8 cellular contexts compared by ENCODE assay signal in the genomic region with DNA sequence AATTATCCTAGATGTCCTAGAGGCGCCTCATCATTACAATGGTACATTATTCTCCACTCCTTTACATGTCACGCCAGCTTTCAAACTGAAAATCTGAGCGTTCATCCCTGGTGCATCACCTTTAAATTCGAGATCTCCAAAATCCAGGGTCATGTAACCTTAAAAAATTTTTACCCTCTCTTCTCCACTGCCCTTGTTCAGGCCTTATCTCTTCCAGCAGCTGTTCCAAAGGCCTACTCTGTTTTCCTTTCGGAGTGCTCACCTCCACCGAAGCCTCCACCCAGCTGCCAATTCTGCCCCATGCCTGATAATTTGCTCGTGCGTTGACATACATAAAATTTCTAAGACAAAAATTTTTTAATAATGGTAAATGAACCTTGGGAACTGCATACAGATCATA. TPM values are rescaled to one million over a fixed set of nuclear protein-coding genes. Genes with fewer than 3 reads are reported as not detected.
DNase-seq lines count a peak whose midpoint lies in the region; ATAC-seq and TF ChIP-seq lines count a peak whose summit lies in the region.

No MANE protein-coding gene starts in this region.

- CTCF ChIA-PET in SK-N-SH (lab: Yijun Ruan, JAX), result no interaction called here

- peaks cover 10% of the 10 kb centered on the region for H4K20me1 ChIP-seq in SK-N-SH (ENCODE audit: insufficient read depth)

- POLR2A ChIA-PET in SK-N-SH (lab: Yijun Ruan, JAX), result no interaction called here

- no peak for ATAC-seq in SK-N-SH treated with all-trans-retinoic acid at 6 μM for 48 hours

- H3K4me1 ChIP-seq in SK-N-SH (ENCODE audit: control insufficient read depth in 1 of 2, insufficient read depth in 2 of 2, low read depth in 1 of 2, low read length in 1 of 2), result peaks cover 8 to 15% of the 10 kb centered on the region in 2 experiments; a peak in 2 of 4 replicates

- H2AFZ ChIP-seq in SK-N-SH (ENCODE audit: low read depth), result peak overlapping the region; percentile 1; the same call in 1 of the 2 replicates

- no peaks in the 10 kb centered on the region for H3K9me2 ChIP-seq in SK-N-SH

- H3K27ac ChIP-seq in SK-N-SH (ENCODE audit: low read depth in 2 of 2, low read length in 1 of 2) (no peak overlapping the region), SK-N-MC (no peak overlapping the region), skin epidermis (peak overlapping the region in 1 of 21 experiments; percentile 95)

- H3K27me3 ChIP-seq in SK-N-SH (ENCODE audit: insufficient read depth), result no peaks in the 10 kb centered on the region

- H3K9ac ChIP-seq in SK-N-SH (peak overlapping the region; percentile 87), SK-N-MC (ENCODE audit: insufficient read length) (peak overlapping the region; percentile 96)

- peak overlapping the region; percentile 84 to 85 for H3K4me3 ChIP-seq in SK-N-SH (ENCODE audit: low read depth in 2 of 2, low read length in 1 of 2)
- peak overlapping the region; percentile 99 for H3K4me3 ChIP-seq in SK-N-MC
- peak overlapping the region; percentile 85 for H3K4me3 ChIP-seq in fibroblast of the aortic adventitia (ENCODE audit: low read depth, low read length)
- peak overlapping the region in 6 of 7 experiments; percentile 61 to 93 (median 78) for H3K4me3 ChIP-seq in skin epidermis

- H3K9me3 ChIP-seq in SK-N-SH, result no peaks in the 10 kb centered on the region
- H3K9me3 ChIP-seq in SK-N-MC (ENCODE audit: low read depth, low read length), result no peaks in the 10 kb centered on the region

- peaks cover 21% of the 10 kb centered on the region for H3K79me2 ChIP-seq in SK-N-SH (ENCODE audit: insufficient read depth)

- H3F3A ChIP-seq in SK-N-SH (replicated peaks; ENCODE audit: insufficient read depth), result peaks cover 2% of the 10 kb centered on the region

- TF ChIP-seq EP300 in SK-N-SH (IDR thresholded peaks at IDR 0.05; ENCODE audit: borderline replicate concordance in 1 of 2, low read depth in 1 of 2, low read length in 1 of 2), result no peak

- in situ Hi-C loops in ACHN (cut with HindIII; ENCODE audit: low pct_ligation_motif_present, low pct_unique_long_range_greater_than_20kb, low sequenced_read_pairs), result no loop called here

- no peak for TF ChIP-seq RAD21 in SK-N-SH (IDR thresholded peaks at IDR 0.05; ENCODE audit: low read length)

- DNase-seq in SK-N-SH, result no peak
- DNase-seq in SK-N-MC (ENCODE audit: low read depth, low spot score), result no peak
- DNase-seq in fibroblast of the aortic adventitia (ENCODE audit: low read depth), result no peak
- DNase-seq in amniotic stem cell (lab: John Stamatoyannopoulos, UW), result no peak
- no peak for DNase-seq in ACHN
- no peak for DNase-seq in NCI-H2107 treated with DMSO at 0.1 percent for 48 hours (lab: John Stamatoyannopoulos, UW; ENCODE audit: unreplicated experiment)

- peak overlapping the region; percentile 93 for H3K4me2 ChIP-seq in SK-N-SH

- 35% methylated on average over 8 of the region's 8 CpGs for WGBS in SK-N-SH (ENCODE audit: low lambda C conversion rate)

- H3K36me3 ChIP-seq in SK-N-SH (replicated peaks in 1 of 2; ENCODE audit: control insufficient read depth in 1 of 2, insufficient read depth in 2 of 2, low read length in 1 of 2) (peaks cover 13 to 28% of the 10 kb centered on the region in 2 experiments), SK-N-MC (ENCODE audit: insufficient read depth, low read length) (peaks cover 33% of the 10 kb centered on the region)

- TF ChIP-seq CTCF in SK-N-SH (IDR thresholded peaks at IDR 0.05) (no peak), fibroblast of the aortic adventitia (IDR thresholded peaks at IDR 0.05; ENCODE audit: insufficient read depth, low read length) (no peak)

TF ChIP-seq in SK-N-SH, 30 proteins besides CTCF, POLR2A, EP300 and RAD21 (continues in another document):
- TF ChIP-seq EZH2phosphoT487 (IDR thresholded peaks at IDR 0.05; ENCODE audit: borderline replicate concordance, low read depth) (no peak), RFX5 (IDR thresholded peaks at IDR 0.05; ENCODE audit: low read length) (no peak), SIN3A (IDR thresholded peaks at IDR 0.05; ENCODE audit: borderline replicate concordance, low read depth, low read length) (no peak), SMC3 (IDR thresholded peaks at IDR 0.05; ENCODE audit: low read depth, low read length) (no peak), CHD2 (IDR thresholded peaks at IDR 0.05; ENCODE audit: low read length, partially characterized antibody) (no peak), TCF12 (IDR thresholded peaks at IDR 0.05) (no peak), GABPA (IDR thresholded peaks at IDR 0.05; ENCODE audit: low read depth) (no peak)
- TF ChIP-seq, protein P1, sequence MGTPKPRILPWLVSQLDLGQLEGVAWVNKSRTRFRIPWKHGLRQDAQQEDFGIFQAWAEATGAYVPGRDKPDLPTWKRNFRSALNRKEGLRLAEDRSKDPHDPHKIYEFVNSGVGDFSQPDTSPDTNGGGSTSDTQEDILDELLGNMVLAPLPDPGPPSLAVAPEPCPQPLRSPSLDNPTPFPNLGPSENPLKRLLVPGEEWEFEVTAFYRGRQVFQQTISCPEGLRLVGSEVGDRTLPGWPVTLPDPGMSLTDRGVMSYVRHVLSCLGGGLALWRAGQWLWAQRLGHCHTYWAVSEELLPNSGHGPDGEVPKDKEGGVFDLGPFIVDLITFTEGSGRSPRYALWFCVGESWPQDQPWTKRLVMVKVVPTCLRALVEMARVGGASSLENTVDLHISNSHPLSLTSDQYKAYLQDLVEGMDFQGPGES (IDR thresholded peaks at IDR 0.05; ENCODE audit: low read depth, low read length), result no peak
- TF ChIP-seq, protein P2, sequence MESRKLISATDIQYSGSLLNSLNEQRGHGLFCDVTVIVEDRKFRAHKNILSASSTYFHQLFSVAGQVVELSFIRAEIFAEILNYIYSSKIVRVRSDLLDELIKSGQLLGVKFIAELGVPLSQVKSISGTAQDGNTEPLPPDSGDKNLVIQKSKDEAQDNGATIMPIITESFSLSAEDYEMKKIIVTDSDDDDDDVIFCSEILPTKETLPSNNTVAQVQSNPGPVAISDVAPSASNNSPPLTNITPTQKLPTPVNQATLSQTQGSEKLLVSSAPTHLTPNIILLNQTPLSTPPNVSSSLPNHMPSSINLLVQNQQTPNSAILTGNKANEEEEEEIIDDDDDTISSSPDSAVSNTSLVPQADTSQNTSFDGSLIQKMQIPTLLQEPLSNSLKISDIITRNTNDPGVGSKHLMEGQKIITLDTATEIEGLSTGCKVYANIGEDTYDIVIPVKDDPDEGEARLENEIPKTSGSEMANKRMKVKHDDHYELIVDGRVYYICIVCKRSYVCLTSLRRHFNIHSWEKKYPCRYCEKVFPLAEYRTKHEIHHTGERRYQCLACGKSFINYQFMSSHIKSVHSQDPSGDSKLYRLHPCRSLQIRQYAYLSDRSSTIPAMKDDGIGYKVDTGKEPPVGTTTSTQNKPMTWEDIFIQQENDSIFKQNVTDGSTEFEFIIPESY (IDR thresholded peaks at IDR 0.05; ENCODE audit: borderline replicate concordance, low read depth), result no peak

TF ChIP-seq in SK-N-SH treated with all-trans-retinoic acid at 6 μM for 48 hours, 23 proteins besides CTCF, POLR2A, EP300 and RAD21 (continues in another document):
- TF ChIP-seq CSDC2 (CRISPR knock-in tag; IDR thresholded peaks at IDR 0.05), result no peak
- no peak for TF ChIP-seq ESRRG (CRISPR knock-in tag; IDR thresholded peaks at IDR 0.05)
- no peak for TF ChIP-seq ZNF565 (CRISPR knock-in tag; conservative IDR thresholded peaks at IDR 0.05; ENCODE audit: low read depth)
- no peak for TF ChIP-seq ZNF70 (CRISPR knock-in tag; IDR thresholded peaks at IDR 0.05)
- no peak for TF ChIP-seq ZC3H10 (CRISPR knock-in tag; IDR thresholded peaks at IDR 0.05)
- TF ChIP-seq, protein P3, sequence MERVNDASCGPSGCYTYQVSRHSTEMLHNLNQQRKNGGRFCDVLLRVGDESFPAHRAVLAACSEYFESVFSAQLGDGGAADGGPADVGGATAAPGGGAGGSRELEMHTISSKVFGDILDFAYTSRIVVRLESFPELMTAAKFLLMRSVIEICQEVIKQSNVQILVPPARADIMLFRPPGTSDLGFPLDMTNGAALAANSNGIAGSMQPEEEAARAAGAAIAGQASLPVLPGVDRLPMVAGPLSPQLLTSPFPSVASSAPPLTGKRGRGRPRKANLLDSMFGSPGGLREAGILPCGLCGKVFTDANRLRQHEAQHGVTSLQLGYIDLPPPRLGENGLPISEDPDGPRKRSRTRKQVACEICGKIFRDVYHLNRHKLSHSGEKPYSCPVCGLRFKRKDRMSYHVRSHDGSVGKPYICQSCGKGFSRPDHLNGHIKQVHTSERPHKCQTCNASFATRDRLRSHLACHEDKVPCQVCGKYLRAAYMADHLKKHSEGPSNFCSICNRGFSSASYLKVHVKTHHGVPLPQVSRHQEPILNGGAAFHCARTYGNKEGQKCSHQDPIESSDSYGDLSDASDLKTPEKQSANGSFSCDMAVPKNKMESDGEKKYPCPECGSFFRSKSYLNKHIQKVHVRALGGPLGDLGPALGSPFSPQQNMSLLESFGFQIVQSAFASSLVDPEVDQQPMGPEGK (CRISPR knock-in tag; IDR thresholded peaks at IDR 0.05; ENCODE audit: borderline replicate concordance), result no peak
- TF ChIP-seq PPARA (CRISPR knock-in tag; IDR thresholded peaks at IDR 0.05; ENCODE audit: borderline replicate concordance), result no peak
- TF ChIP-seq, protein P4, sequence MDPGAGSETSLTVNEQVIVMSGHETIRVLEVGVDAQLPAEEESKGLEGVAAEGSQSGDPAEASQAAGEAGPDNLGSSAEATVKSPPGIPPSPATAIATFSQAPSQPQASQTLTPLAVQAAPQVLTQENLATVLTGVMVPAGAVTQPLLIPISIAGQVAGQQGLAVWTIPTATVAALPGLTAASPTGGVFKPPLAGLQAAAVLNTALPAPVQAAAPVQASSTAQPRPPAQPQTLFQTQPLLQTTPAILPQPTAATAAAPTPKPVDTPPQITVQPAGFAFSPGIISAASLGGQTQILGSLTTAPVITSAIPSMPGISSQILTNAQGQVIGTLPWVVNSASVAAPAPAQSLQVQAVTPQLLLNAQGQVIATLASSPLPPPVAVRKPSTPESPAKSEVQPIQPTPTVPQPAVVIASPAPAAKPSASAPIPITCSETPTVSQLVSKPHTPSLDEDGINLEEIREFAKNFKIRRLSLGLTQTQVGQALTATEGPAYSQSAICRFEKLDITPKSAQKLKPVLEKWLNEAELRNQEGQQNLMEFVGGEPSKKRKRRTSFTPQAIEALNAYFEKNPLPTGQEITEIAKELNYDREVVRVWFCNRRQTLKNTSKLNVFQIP (CRISPR knock-in tag; IDR thresholded peaks at IDR 0.05; ENCODE audit: borderline replicate concordance, low read depth), result no peak

RNA-seq across cellular contexts. Expression of a gene that starts 1.0 kb away (rescaled TPM):
- 3.5 and 4.7 TPM in 2 replicates for polyA plus RNA-seq in SK-N-SH (2012; rRNA removed)
- polyA plus RNA-seq in SK-N-SH (2012; cell fraction: cytosol; rRNA removed), result 5.5 and 6.4 TPM in 2 replicates
- 2.0 and 4.1 TPM in 2 replicates for polyA plus RNA-seq in SK-N-SH (2012; cell fraction: nucleus; rRNA removed)
- total RNA-seq in fibroblast of the aortic adventitia (ENCODE audit: low replicate concordance), result 19.3 and 25.0 TPM in 2 replicates

RNA-seq across cellular contexts. Expression of a gene that starts 1.3 kb away (rescaled TPM):
- 16.6 and 18.3 TPM in 2 replicates for polyA plus RNA-seq in SK-N-SH (2012; rRNA removed)
- polyA plus RNA-seq in SK-N-SH (2012; cell fraction: cytosol; rRNA removed), result 20.1 and 21.1 TPM in 2 replicates
- polyA plus RNA-seq in SK-N-SH (2012; cell fraction: nucleus; rRNA removed), result 6.2 and 14.5 TPM in 2 replicates
- 13.2 and 49.5 TPM in 2 replicates for total RNA-seq in fibroblast of the aortic adventitia (ENCODE audit: low replicate concordance)
